In genomic region chr1:70140343-70140742, GRCh38 we compare ENCODE assay signal across 12 cellular contexts.
DNase-seq lines count a peak whose midpoint lies in the region; ATAC-seq and TF ChIP-seq lines count a peak whose summit lies in the region.
"Had no signal": no experiment of that assay in that cellular context is flagged by ENCODE, and none has a peak within 500 bp of the region (broad histone marks: within the 10 kb centered on the region; RNA-seq: fewer than 3 reads in every experiment).

No MANE protein-coding gene starts in this region.

- no peaks in the 10 kb centered on the region for H3K79me2 ChIP-seq in GM23248 (ENCODE audit: insufficient read depth)

- peak; percentile 51 for ATAC-seq in gastroesophageal sphincter
- ATAC-seq in HG02610 (IDR thresholded peaks at IDR 0.05; ENCODE audit: unreplicated experiment): no peak
- ATAC-seq in stimulated activated naive CD8-positive, alpha-beta T cell treated with anti-CD3 and anti-CD28 coated beads, Interleukin-15, Interleukin-2, amounts not matched to agents 100 U/mL and 50 U/mL, for 24 hours: no peak
- ATAC-seq: naive thymus-derived CD8-positive, alpha-beta T cell; stimulated activated naive B cell treated with anti-CD40 and anti-IgM and Interleukin-4, amounts not matched to agents 10 μg/mL and 1 μg/mL and 100 μg/mL, for 72 hours had no signal

- no peak for TF ChIP-seq POLR2A in gastroesophageal sphincter (IDR thresholded peaks at IDR 0.05)

- peaks cover 5% of the 10 kb centered on the region; the same call in 1 of the 2 replicates for H3F3A ChIP-seq in GM23248 (ENCODE audit: insufficient read depth)

- H3K27me3 ChIP-seq in GM23248 (replicated peaks; ENCODE audit: insufficient read depth): no peaks in the 10 kb centered on the region
- H3K27me3 ChIP-seq in gastroesophageal sphincter: no peaks in the 10 kb centered on the region

- H3K9me3 ChIP-seq in GM23248 (ENCODE audit: low read depth) (no peaks in the 10 kb centered on the region), gastroesophageal sphincter (no peaks in the 10 kb centered on the region)

- H3K27ac ChIP-seq in GM23248: peak overlapping the region; percentile 35; the same call in 1 of the 2 replicates
- peak overlapping the region in 3 of 4 donors; percentile 23 to 42 (median 34) for H3K27ac ChIP-seq in gastroesophageal sphincter

- H3K4me2 ChIP-seq in GM23248 (ENCODE audit: unreplicated experiment): peak overlapping the region; percentile 44

- no peak overlapping the region for H2AFZ ChIP-seq in GM23248

- DNase-seq in GM23248 (peak; percentile 78), astrocyte of the cerebellum (ENCODE audit: low read depth) (peak; percentile 38), retinal pigment epithelial cell (ENCODE audit: low read depth) (peak; percentile 89)
- no peak for DNase-seq in stimulated activated CD4-positive, alpha-beta T cell treated with anti-CD3 and anti-CD28 coated beads, Interleukin-4, amount 100 ng/mL, for 1 hour
- DNase-seq in stimulated activated CD4-positive, alpha-beta T cell treated with anti-CD3 and anti-CD28 coated beads, Interleukin-4, amount 100 ng/mL, for 4 hours: no peak
- DNase-seq in stimulated activated naive CD8-positive, alpha-beta T cell treated with anti-CD3 and anti-CD28 coated beads, Interleukin-15, Interleukin-2, amounts not matched to agents 100 U/mL and 50 U/mL, for 24 hours: no peak
- DNase-seq: activated T-cell treated with anti-CD3 and anti-CD28 coated beads for 4 hours; naive thymus-derived CD8-positive, alpha-beta T cell; NCI-H1694; stimulated activated naive B cell treated with anti-CD40 and anti-IgM and Interleukin-4, amounts not matched to agents 10 μg/mL and 1 μg/mL and 100 μg/mL, for 72 hours had no signal

- no peak for TF ChIP-seq EP300 in gastroesophageal sphincter (IDR thresholded peaks at IDR 0.05)

- H3K36me3 ChIP-seq in GM23248 (ENCODE audit: low read depth): peaks cover 6% of the 10 kb centered on the region; the same call in 1 of the 2 replicates
- H3K36me3 ChIP-seq in gastroesophageal sphincter: peaks cover 0 to 15% of the 10 kb centered on the region in 2 donors

- peaks cover 32% of the 10 kb centered on the region for H3K4me1 ChIP-seq in GM23248 (ENCODE audit: insufficient read depth)
- H3K4me1 ChIP-seq in gastroesophageal sphincter: peaks cover 7 to 34% (median 13%) of the 10 kb centered on the region in 3 donors

- H3K9me2 ChIP-seq in GM23248 (ENCODE audit: insufficient read depth): no peaks in the 10 kb centered on the region

- H3K4me3 ChIP-seq in GM23248: no peak overlapping the region
- no peak overlapping the region for H3K4me3 ChIP-seq in astrocyte of the cerebellum (ENCODE audit: low read depth, low read length)
- H3K4me3 ChIP-seq in gastroesophageal sphincter: no peak overlapping the region
- H3K4me3 ChIP-seq in retinal pigment epithelial cell (ENCODE audit: low read length): no peak overlapping the region

- TF ChIP-seq CTCF in astrocyte of the cerebellum (IDR thresholded peaks at IDR 0.05; ENCODE audit: low read depth, low read length, missing control alignments) (no peak), gastroesophageal sphincter (IDR thresholded peaks at IDR 0.05) (no peak), retinal pigment epithelial cell (conservative IDR thresholded peaks at IDR 0.05; ENCODE audit: low read depth, low read length) (no peak)

- no peaks in the 10 kb centered on the region for H4K20me1 ChIP-seq in GM23248 (ENCODE audit: insufficient read depth)

- in situ Hi-C loops in GM23248 (cut with MboI) (loop anchor here (25.0 kb wide), 1 partner anchor 1653 kb away; the partner anchor contains the start of gene DEPDC1), astrocyte of the cerebellum (cut with HindIII; ENCODE audit: low sequenced_read_pairs) (no loop called here)

- no peak overlapping the region for H3K9ac ChIP-seq in GM23248

Comparison
In these comparisons a context has a peak if more than half of its experiments do, and no peak if none do; other contexts are left out.
1. DNase-seq: peak in GM23248 (single experiment), astrocyte of the cerebellum (single experiment) and retinal pigment epithelial cell (single experiment); none in stimulated activated CD4-positive, alpha-beta T cell treated with anti-CD3 and anti-CD28 coated beads, Interleukin-4, amount 100 ng/mL, for 1 hour (single experiment), stimulated activated CD4-positive, alpha-beta T cell treated with anti-CD3 and anti-CD28 coated beads, Interleukin-4, amount 100 ng/mL, for 4 hours (0 of 2) and stimulated activated naive CD8-positive, alpha-beta T cell treated with anti-CD3 and anti-CD28 coated beads, Interleukin-15, Interleukin-2, amounts not matched to agents 100 U/mL and 50 U/mL, for 24 hours (single experiment).